In genomic region chr12:19150273-19150895, GRCh38 we compare ENCODE assay signal across 17 cellular contexts. TPM values are rescaled to one million over a fixed set of nuclear protein-coding genes. Genes with fewer than 3 reads are reported as not detected.
DNase-seq lines count a peak whose midpoint lies in the region; ATAC-seq and TF ChIP-seq lines count a peak whose summit lies in the region.
"Had no signal": no experiment of that assay in that cellular context is flagged by ENCODE, and none has a peak within 500 bp of the region (broad histone marks: within the 10 kb centered on the region; RNA-seq: fewer than 3 reads in every experiment).

No MANE protein-coding gene starts in this region.

- no peak for TF ChIP-seq CTCF in chondrocyte (IDR thresholded peaks at IDR 0.05)

- CTCF ChIA-PET in T-cell (lab: Charles Lee): no interaction called here

- peak; percentile 27 for DNase-seq in AG08395 (ENCODE audit: low spot score)
- peak; percentile 36 for DNase-seq in LHCN-M2 (ENCODE audit: low read depth)
- DNase-seq in chondrocyte (ENCODE audit: low spot score): no peak
- DNase-seq in kidney glomerular epithelial cell (lab: John Stamatoyannopoulos, UW): peak; percentile 55
- DNase-seq in activated naive CD4-positive, alpha-beta T cell treated with anti-CD3 and anti-CD28 coated beads, Interleukin-2, amount 50 U/mL, for 16 hours: no peak
- no peak for DNase-seq in T-cell
- DNase-seq: activated CD4-positive, alpha-beta T cell treated with anti-CD3 and anti-CD28 coated beads, Interleukin-2, amount 50 U/mL, for 1 hour; activated T-cell treated with anti-CD3 and anti-CD28 coated beads for 4 hours; NCI-H1417; NCI-H2227 treated with DMSO at 0.1 percent for 48 hours; occipital lobe; small intestine; upper lobe of left lung had no signal

- peak overlapping the region; percentile 38 for H3K27ac Mint-ChIP-seq in chondrocyte (ENCODE audit: unreplicated experiment)
- H3K27ac Mint-ChIP-seq in T-cell: no peak overlapping the region
- H3K27ac Mint-ChIP-seq: activated naive CD4-positive, alpha-beta T cell treated with anti-CD3 and anti-CD28 coated beads, Interleukin-2, amount 50 U/mL, for 72 hours; stimulated activated memory B cell treated with anti-CD40 and anti-IgM and Interleukin-4, amounts not matched to agents 10 μg/mL and 1 μg/mL and 100 μg/mL, for 72 hours had no signal

- no peak overlapping the region for H3K4me3 Mint-ChIP-seq in chondrocyte (ENCODE audit: unreplicated experiment)
- H3K4me3 Mint-ChIP-seq in T-cell: no peak overlapping the region
- H3K4me3 Mint-ChIP-seq: stimulated activated memory B cell treated with anti-CD40 and anti-IgM and Interleukin-4, amounts not matched to agents 10 μg/mL and 1 μg/mL and 100 μg/mL, for 72 hours had no signal

- H3K36me3 Mint-ChIP-seq in chondrocyte (ENCODE audit: low read depth): peaks cover 2% of the 10 kb centered on the region
- no peaks in the 10 kb centered on the region for H3K36me3 Mint-ChIP-seq in T-cell
- H3K36me3 Mint-ChIP-seq: activated naive CD4-positive, alpha-beta T cell treated with anti-CD3 and anti-CD28 coated beads, Interleukin-2, amount 50 U/mL, for 72 hours; stimulated activated memory B cell treated with anti-CD40 and anti-IgM and Interleukin-4, amounts not matched to agents 10 μg/mL and 1 μg/mL and 100 μg/mL, for 72 hours had no signal

- ATAC-seq in HG03457 (IDR thresholded peaks at IDR 0.05; ENCODE audit: unreplicated experiment) (no peak), T-cell (replicated peaks in 1 of 4) (no peak), HG02852 (IDR thresholded peaks at IDR 0.05; ENCODE audit: unreplicated experiment) (no peak)
- ATAC-seq: activated naive CD4-positive, alpha-beta T cell treated with anti-CD3 and anti-CD28 coated beads, Interleukin-2, amount 50 U/mL, for 72 hours; stimulated activated memory B cell treated with anti-CD40 and anti-IgM and Interleukin-4, amounts not matched to agents 10 μg/mL and 1 μg/mL and 100 μg/mL, for 72 hours had no signal

- H3K9me3 Mint-ChIP-seq in chondrocyte (ENCODE audit: low read depth): peaks cover 5% of the 10 kb centered on the region
- H3K9me3 Mint-ChIP-seq in T-cell: no peaks in the 10 kb centered on the region
- H3K9me3 Mint-ChIP-seq: activated naive CD4-positive, alpha-beta T cell treated with anti-CD3 and anti-CD28 coated beads, Interleukin-2, amount 50 U/mL, for 72 hours had no signal

- POLR2A ChIA-PET in T-cell (lab: Charles Lee): no interaction called here

- H3K27me3 Mint-ChIP-seq in chondrocyte (ENCODE audit: low read depth) (no peaks in the 10 kb centered on the region), T-cell (no peaks in the 10 kb centered on the region)
- H3K27me3 Mint-ChIP-seq: stimulated activated memory B cell treated with anti-CD40 and anti-IgM and Interleukin-4, amounts not matched to agents 10 μg/mL and 1 μg/mL and 100 μg/mL, for 72 hours had no signal

- H3K4me1 Mint-ChIP-seq in chondrocyte (ENCODE audit: low read depth) (peaks cover 19% of the 10 kb centered on the region), T-cell (no peaks in the 10 kb centered on the region)
- H3K4me1 Mint-ChIP-seq: stimulated activated memory B cell treated with anti-CD40 and anti-IgM and Interleukin-4, amounts not matched to agents 10 μg/mL and 1 μg/mL and 100 μg/mL, for 72 hours had no signal

RNA-seq across cellular contexts. Expression of gene PLEKHA5, which starts 20.9 kb away (rescaled TPM):
- 6.7 and 7.5 TPM in 2 replicates for total RNA-seq in LHCN-M2 (2014; rRNA removed)
- 2.0 TPM for polyA plus RNA-seq in LHCN-M2 (2012)
- 8.6 to 14.6 TPM (median 8.9 TPM) in 3 replicates for total RNA-seq in chondrocyte
- total RNA-seq in T-cell: 10 to 100 TPM in 1 of 5 donors, 1 to 10 TPM in 3, under 1 TPM in 1; 0.96 to 11.0 (median 4.9) TPM

Comparison
In these comparisons a context has a peak if more than half of its experiments do, and no peak if none do; other contexts are left out.
1. DNase-seq: peak in AG08395 (single experiment), LHCN-M2 (single experiment) and kidney glomerular epithelial cell (single experiment); none in chondrocyte (single experiment), activated naive CD4-positive, alpha-beta T cell treated with anti-CD3 and anti-CD28 coated beads, Interleukin-2, amount 50 U/mL, for 16 hours (single experiment) and T-cell (0 of 34).